7 cellular contexts compared by ENCODE assay signal in genomic region chr2:230956827-230957755, GRCh38. TPM values are rescaled to one million over a fixed set of nuclear protein-coding genes. Genes with fewer than 3 reads are reported as not detected.
DNase-seq lines count a peak whose midpoint lies in the region; ATAC-seq and TF ChIP-seq lines count a peak whose summit lies in the region.

No MANE protein-coding gene starts in this region.

- H3K4me2 ChIP-seq in fibroblast of lung (ENCODE audit: extremely low read depth, insufficient read depth, low read length): peak overlapping the region; percentile 59

- DNase-seq in GM12864 (ENCODE audit: low read depth) (peak; percentile 93), HT1080 (ENCODE audit: low read depth) (peak; percentile 69), fibroblast of lung (ENCODE audit: low read depth in 2 of 2) (peak; percentile 20 to 65), neural crest cell (ENCODE audit: low read depth, low spot score) (peak; percentile 25), GM19238 (ENCODE audit: insufficient read length, low spot score) (no peak)
- peak; percentile 55 to 61 for DNase-seq in activated CD4-positive, alpha-beta T cell treated with anti-CD3 and anti-CD28 coated beads, Interleukin-2, amount 50 U/mL, for 48 hours

- TF ChIP-seq CTCF in GM12864 (IDR thresholded peaks at IDR 0.05; ENCODE audit: low read depth, low read length, missing control alignments) (no peak), fibroblast of lung (conservative IDR thresholded peaks at IDR 0.05 in 1 of 2, IDR thresholded peaks at IDR 0.05 in 1 of 2; ENCODE audit: low read depth in 1 of 2, low read length in 2 of 2) (no peak), neural crest cell (conservative IDR thresholded peaks at IDR 0.05) (no peak)

- no peak overlapping the region for H3K27ac ChIP-seq in fibroblast of lung (ENCODE audit: insufficient read depth, low read length)

- H3K9ac ChIP-seq in fibroblast of lung (ENCODE audit: insufficient read depth, low read length): no peak overlapping the region

- peak overlapping the region; percentile 14 for H2AFZ ChIP-seq in fibroblast of lung (ENCODE audit: low read length)

- no peaks in the 10 kb centered on the region for H4K20me1 ChIP-seq in fibroblast of lung (ENCODE audit: control insufficient read depth, extremely low read depth, insufficient read depth, low read length)

- peak overlapping the region; percentile 88 for H3K4me3 Mint-ChIP-seq in neural crest cell

- peak; percentile 63 for ATAC-seq in GM21528 (IDR thresholded peaks at IDR 0.05; ENCODE audit: low FRiP score, unreplicated experiment)

- H3K4me1 ChIP-seq in fibroblast of lung (ENCODE audit: control insufficient read depth, extremely low read depth, insufficient read depth, low read length): no peaks in the 10 kb centered on the region

- H3K79me2 ChIP-seq in fibroblast of lung (ENCODE audit: control insufficient read depth, insufficient read depth, low read length): no peaks in the 10 kb centered on the region

- no peaks in the 10 kb centered on the region for H3K9me3 Mint-ChIP-seq in neural crest cell

- H3K36me3 ChIP-seq in fibroblast of lung (ENCODE audit: control insufficient read depth, insufficient read depth, low read length): no peaks in the 10 kb centered on the region

- H3K27me3 ChIP-seq in fibroblast of lung (ENCODE audit: control insufficient read depth, insufficient read depth, low read length): no peaks in the 10 kb centered on the region

- H3K4me3 ChIP-seq in GM12864 (ENCODE audit: low read depth, low read length): peak overlapping the region; percentile 70
- peak overlapping the region; percentile 10 to 58 (median 46) for H3K4me3 ChIP-seq in fibroblast of lung (replicated peaks in 1 of 4; ENCODE audit: control extremely low read depth in 1 of 4, insufficient read depth in 1 of 4, low read depth in 3 of 4, low read length in 4 of 4)

- no peak overlapping the region for H3K27ac Mint-ChIP-seq in neural crest cell (ENCODE audit: unreplicated experiment)

- H3K4me1 Mint-ChIP-seq in neural crest cell: peaks cover 39% of the 10 kb centered on the region

- H3K27me3 Mint-ChIP-seq in neural crest cell (ENCODE audit: low read depth): peaks cover 28% of the 10 kb centered on the region

- H3K36me3 Mint-ChIP-seq in neural crest cell (ENCODE audit: low read depth): peaks cover 3% of the 10 kb centered on the region

- H3K9me3 ChIP-seq in fibroblast of lung (ENCODE audit: control insufficient read depth, insufficient read depth, low read depth, low read length): no peaks in the 10 kb centered on the region

RNA-seq across cellular contexts. Expression of gene GPR55, which starts 32.0 kb away (rescaled TPM):
- 0.05 and 0.20 TPM in 2 replicates for total RNA-seq in HT1080 (2014; rRNA removed; shearing (Covaris generic))
- polyA plus RNA-seq in HT1080 (2015; cell fraction: cytosol; rRNA removed): 0.02 and 0.03 TPM in 2 replicates
- polyA plus RNA-seq in HT1080 (2015; cell fraction: nucleus; rRNA removed): 0.05 and 0.44 TPM in 2 replicates
- total RNA-seq in fibroblast of lung (not detected in 2 replicates), neural crest cell (not detected in 2 replicates)
- not detected in 2 replicates for polyA plus RNA-seq in fibroblast of lung
- 0.15 and 0.33 TPM in 2 replicates for polyA plus RNA-seq in fibroblast of lung (2012)
- not detected in 2 replicates for polyA minus RNA-seq in fibroblast of lung (ENCODE audit: low replicate concordance)

RNA-seq across cellular contexts. Expression of gene SPATA3, which starts 38.8 kb away (rescaled TPM):
- not detected in 2 replicates for total RNA-seq in HT1080 (2014; rRNA removed; shearing (Covaris generic))
- polyA plus RNA-seq in HT1080 (2015; cell fraction: cytosol; rRNA removed): not detected in 2 replicates
- polyA plus RNA-seq in HT1080 (2015; cell fraction: nucleus; rRNA removed): not detected in 2 replicates
- not detected in 2 replicates for total RNA-seq in fibroblast of lung
- not detected in 2 replicates for polyA plus RNA-seq in fibroblast of lung
- polyA plus RNA-seq in fibroblast of lung (2012): not detected in 2 replicates
- polyA minus RNA-seq in fibroblast of lung (ENCODE audit: low replicate concordance): not detected in 2 replicates
- total RNA-seq in neural crest cell: not detected in 2 replicates
